In genomic region chr17:35149941-35150340, GRCh38 we compare ENCODE assay signal across 34 cellular contexts. TPM values are rescaled to one million over a fixed set of nuclear protein-coding genes. Genes with fewer than 3 reads are reported as not detected.
"Had no signal": no experiment of that assay in that cellular context is flagged by ENCODE, and none has a peak within 500 bp of the region (broad histone marks: within the 10 kb centered on the region; RNA-seq: fewer than 3 reads in every experiment).

No MANE protein-coding gene starts in this region.

- DNase-seq: activated B cell treated with CpG ODN at 0.5 μM for 24 hours; activated CD4-positive, alpha-beta memory T cell treated with anti-CD3 and anti-CD28 coated beads for 36 hours; activated CD4-positive, alpha-beta T cell treated with anti-CD3 and anti-CD28 coated beads for 36 hours; activated CD4-positive, alpha-beta T cell treated with anti-CD3 and anti-CD28 coated beads, Interleukin-2, amount 10 ng/mL, durations not matched to agents 24 days and 14 days; activated CD4-positive, CD25-positive, alpha-beta regulatory T cell treated with anti-CD3 and anti-CD28 coated beads, Interleukin-2, amount 50 U/mL, for 72 hours; activated CD8-positive, alpha-beta memory T cell treated with anti-CD3 and anti-CD28 coated beads, Interleukin-2, amount 10 ng/mL, durations not matched to agents 7 days and 5 days; activated CD8-positive, alpha-beta memory T cell treated with anti-CD3 and anti-CD28 coated beads, Interleukin-2, amount 50 U/mL, for 4 hours; activated CD8-positive, alpha-beta T cell treated with anti-CD3 and anti-CD28 coated beads, Interleukin-2, amount 10 ng/mL, durations not matched to agents 7 days and 5 days; activated gamma-delta T cell; activated naive CD4-positive, alpha-beta T cell; activated naive CD4-positive, alpha-beta T cell treated with anti-CD3 and anti-CD28 coated beads, Interleukin-2, amount 10 ng/mL, durations not matched to agents 7 days and 5 days; activated naive CD8-positive, alpha-beta T cell treated with anti-CD3 and anti-CD28 coated beads, Interleukin-2, amount 10 ng/mL, durations not matched to agents 7 days and 5 days; activated T-cell treated with anti-CD3 and anti-CD28 coated beads, Interleukin-2, amount 50 U/mL, for 24 hours; activated T-cell treated with anti-CD3 and anti-CD28 coated beads, Interleukin-2, amount 50 U/mL, for 72 hours; cortex of kidney; dermis blood vessel endothelial cell; effector CD4-positive, alpha-beta T cell; effector memory CD8-positive, alpha-beta T cell; erythroblast; foreskin keratinocyte; SW 1271; T-cell; T-helper 9 cell; WERI-Rb-1 had no signal

- H3K27me3 ChIP-seq: ascending aorta, breast epithelium, foreskin keratinocyte had no signal

- H3K36me3 ChIP-seq: ascending aorta, breast epithelium, gastroesophageal sphincter, WERI-Rb-1 had no signal

- H3K4me3 ChIP-seq: ascending aorta, breast epithelium, esophagus muscularis mucosa, gastroesophageal sphincter had no signal

- H3K4me1 ChIP-seq: ascending aorta, breast epithelium, foreskin keratinocyte, gastroesophageal sphincter had no signal

- H3K9me3 ChIP-seq: ascending aorta, breast epithelium, esophagus muscularis mucosa, gastroesophageal sphincter had no signal

- ATAC-seq: activated CD4-positive, alpha-beta T cell treated with anti-CD3 and anti-CD28 coated beads for 36 hours; activated CD8-positive, alpha-beta memory T cell treated with anti-CD3 and anti-CD28 coated beads, Interleukin-2, amount 10 ng/mL, durations not matched to agents 7 days and 5 days; activated CD8-positive, alpha-beta T cell treated with anti-CD3 and anti-CD28 coated beads, Interleukin-2, amount 10 ng/mL, durations not matched to agents 7 days and 5 days; activated naive CD4-positive, alpha-beta T cell treated with anti-CD3 and anti-CD28 coated beads, Interleukin-2, amount 50 U/mL, for 72 hours; activated T-cell treated with anti-CD3 and anti-CD28 coated beads, Interleukin-2, amount 50 U/mL, for 72 hours; effector memory CD8-positive, alpha-beta T cell; foreskin keratinocyte; gastroesophageal sphincter; T-cell had no signal

- H3K27ac ChIP-seq: ascending aorta, breast epithelium, esophagus muscularis mucosa, foreskin keratinocyte, gastroesophageal sphincter, WERI-Rb-1 had no signal

RNA-seq across cellular contexts. Expression of gene UNC45B, which starts 2.3 kb away (rescaled TPM):
- total RNA-seq: activated B cell treated with CpG ODN at 0.5 μM for 24 hours; activated CD4-positive, alpha-beta T cell treated with anti-CD3 and anti-CD28 coated beads, Interleukin-2, amount 10 ng/mL, durations not matched to agents 24 days and 14 days; activated CD8-positive, alpha-beta memory T cell treated with anti-CD3 and anti-CD28 coated beads for 36 hours; activated CD8-positive, alpha-beta T cell treated with anti-CD3 and anti-CD28 coated beads, Interleukin-2, amount 10 ng/mL, durations not matched to agents 7 days and 5 days; ascending aorta; breast epithelium; cerebellum; dermis blood vessel endothelial cell; foreskin keratinocyte had no signal
- polyA plus RNA-seq: foreskin keratinocyte had no signal

RNA-seq across cellular contexts. Expression of gene FNDC8, which starts 28.5 kb away (rescaled TPM):
- total RNA-seq: activated B cell treated with CpG ODN at 0.5 μM for 24 hours; activated CD4-positive, alpha-beta memory T cell treated with anti-CD3 and anti-CD28 coated beads for 36 hours; activated CD4-positive, alpha-beta T cell treated with anti-CD3 and anti-CD28 coated beads for 36 hours; activated CD4-positive, alpha-beta T cell treated with anti-CD3 and anti-CD28 coated beads, Interleukin-2, amount 10 ng/mL, durations not matched to agents 24 days and 14 days; activated CD8-positive, alpha-beta memory T cell treated with anti-CD3 and anti-CD28 coated beads for 36 hours; activated CD8-positive, alpha-beta memory T cell treated with anti-CD3 and anti-CD28 coated beads, Interleukin-2, amount 10 ng/mL, durations not matched to agents 7 days and 5 days; activated CD8-positive, alpha-beta T cell treated with anti-CD3 and anti-CD28 coated beads, Interleukin-2, amount 10 ng/mL, durations not matched to agents 7 days and 5 days; activated naive CD4-positive, alpha-beta T cell treated with anti-CD3 and anti-CD28 coated beads, Interleukin-2, amount 50 U/mL, for 72 hours; activated naive CD8-positive, alpha-beta T cell treated with anti-CD3 and anti-CD28 coated beads, Interleukin-2, amount 10 ng/mL, durations not matched to agents 7 days and 5 days; activated T-cell treated with anti-CD3 and anti-CD28 coated beads, Interleukin-2, amount 50 U/mL, for 72 hours; ascending aorta; breast epithelium; cardiac septum; cerebellum; dermis blood vessel endothelial cell; esophagus muscularis mucosa; foreskin keratinocyte; gastroesophageal sphincter; glomerular endothelial cell; T-cell; T-helper 2 cell treated with Interferon-gamma antibody and Interleukin-4, amounts not matched to agents 100 ng/mL and 5 ng/mL, for 36 hours had no signal
- polyA plus RNA-seq: foreskin keratinocyte had no signal

RNA-seq across cellular contexts. Expression of gene SLC35G3, which starts 44.3 kb away (rescaled TPM):
- total RNA-seq: activated CD4-positive, alpha-beta memory T cell treated with anti-CD3 and anti-CD28 coated beads for 36 hours; activated CD4-positive, alpha-beta T cell treated with anti-CD3 and anti-CD28 coated beads for 36 hours; activated CD4-positive, alpha-beta T cell treated with anti-CD3 and anti-CD28 coated beads, Interleukin-2, amount 10 ng/mL, durations not matched to agents 24 days and 14 days; activated CD8-positive, alpha-beta memory T cell treated with anti-CD3 and anti-CD28 coated beads for 36 hours; activated CD8-positive, alpha-beta memory T cell treated with anti-CD3 and anti-CD28 coated beads, Interleukin-2, amount 10 ng/mL, durations not matched to agents 7 days and 5 days; activated CD8-positive, alpha-beta T cell treated with anti-CD3 and anti-CD28 coated beads, Interleukin-2, amount 10 ng/mL, durations not matched to agents 7 days and 5 days; activated naive CD4-positive, alpha-beta T cell treated with anti-CD3 and anti-CD28 coated beads, Interleukin-2, amount 50 U/mL, for 72 hours; activated naive CD8-positive, alpha-beta T cell treated with anti-CD3 and anti-CD28 coated beads, Interleukin-2, amount 10 ng/mL, durations not matched to agents 7 days and 5 days; activated T-cell treated with anti-CD3 and anti-CD28 coated beads, Interleukin-2, amount 50 U/mL, for 72 hours; ascending aorta; breast epithelium; cardiac septum; cerebellum; dermis blood vessel endothelial cell; esophagus muscularis mucosa; foreskin keratinocyte; gastroesophageal sphincter; glomerular endothelial cell; T-cell; T-helper 2 cell treated with Interferon-gamma antibody and Interleukin-4, amounts not matched to agents 100 ng/mL and 5 ng/mL, for 36 hours had no signal
- polyA plus RNA-seq: foreskin keratinocyte had no signal
